Comparison of ENCODE assay signal across 20 cellular contexts in the genomic region with DNA sequence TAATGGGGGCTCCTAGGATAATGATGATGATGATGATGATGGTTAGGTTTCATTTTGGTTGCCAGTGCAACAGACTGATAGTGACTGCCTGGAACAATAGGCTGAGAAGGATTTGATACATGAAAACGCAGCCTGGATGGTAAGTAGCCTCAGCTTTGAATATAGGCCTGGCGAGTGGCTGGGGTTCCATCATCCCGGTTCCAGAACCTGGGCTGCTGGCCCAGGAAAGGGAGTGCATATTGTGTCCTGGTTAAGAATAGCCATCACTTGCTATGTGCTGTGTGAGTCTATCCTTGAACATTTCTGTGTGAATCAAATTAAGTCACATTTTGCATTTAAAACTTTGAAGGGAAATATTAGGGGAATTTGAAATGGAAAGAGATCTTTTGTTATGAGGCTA.
A peak's percentile ranks its signal among the peaks of the same experiment; 100 is the strongest.
DNase-seq lines count a peak whose midpoint lies in the region; ATAC-seq and TF ChIP-seq lines count a peak whose summit lies in the region.
"Had no signal": no experiment of that assay in that cellular context is flagged by ENCODE, and none has a peak within 500 bp of the region (broad histone marks: within the 10 kb centered on the region; RNA-seq: fewer than 3 reads in every experiment).

No MANE protein-coding gene starts in this region.

- DNase-seq in natural killer cell treated with Interleukin-12 subunit alpha and Interleukin-12 subunit beta and Interleukin-15 and Interleukin-18, amount 100 ng/mL, for 72 hours (ENCODE audit: low spot score): no peak
- DNase-seq in natural killer cell (no peak), memory B cell (ENCODE audit: low spot score in 2 of 2) (no peak), spleen (no peak)
- DNase-seq: CD4-positive, CD25-positive, alpha-beta regulatory T cell; DMS 273 treated with DMSO at 0.1 percent for 48 hours; GDM1; Kasumi-1; NCI-H1417; NCI-H1694 treated with DMSO at 0.1 percent for 48 hours; NCI-H446; NCI-H526 treated with DMSO at 0.1 percent for 48 hours; Peyer's patch had no signal

- peak overlapping the region; percentile 9; the same call in 1 of the 2 replicates for H3K9ac ChIP-seq in OCI-LY1 (ENCODE audit: low read length)

- 94 to 99% (median 96%) methylated on average over 3 of the region's 3 CpGs for WGBS in spleen, 5 donors

- no peak for TF ChIP-seq POLR2A in spleen (IDR thresholded peaks at IDR 0.05)

- peaks cover 80% of the 10 kb centered on the region for H3K79me2 ChIP-seq in OCI-LY1 (ENCODE audit: insufficient read depth, low read length)

- no peak overlapping the region for H3K4me3 Mint-ChIP-seq in natural killer cell treated with Interleukin-12 subunit alpha and Interleukin-12 subunit beta and Interleukin-15 and Interleukin-18, amount 100 ng/mL, for 72 hours
- H3K4me3 Mint-ChIP-seq in natural killer cell (no peak overlapping the region), memory B cell (no peak overlapping the region)
- peak overlapping the region; percentile 70 for H3K4me3 Mint-ChIP-seq in activated T-helper 17 cell treated with anti-CD3 and anti-CD28 coated beads, Interleukin-2, amount 50 U/mL, for 72 hours
- H3K4me3 Mint-ChIP-seq: GM23338 had no signal

- peaks cover 46 to 55% of the 10 kb centered on the region in 2 donors for H3K4me1 Mint-ChIP-seq in natural killer cell treated with Interleukin-12 subunit alpha and Interleukin-12 subunit beta and Interleukin-15 and Interleukin-18, amount 100 ng/mL, for 72 hours (ENCODE audit: low read depth in 2 of 2)
- peaks cover 49 to 54% of the 10 kb centered on the region in 2 donors for H3K4me1 Mint-ChIP-seq in natural killer cell
- peaks cover 71% of the 10 kb centered on the region for H3K4me1 Mint-ChIP-seq in activated T-helper 17 cell treated with anti-CD3 and anti-CD28 coated beads, Interleukin-2, amount 50 U/mL, for 72 hours
- H3K4me1 Mint-ChIP-seq in memory B cell: peaks cover 50% of the 10 kb centered on the region

- 0 out of 2 replicates have a peak, but pooled peaks cover 4% of the 10 kb centered on the region for H3F3A ChIP-seq in OCI-LY1 (ENCODE audit: insufficient read depth, low read length)

- no peaks in the 10 kb centered on the region for H4K20me1 ChIP-seq in OCI-LY1 (ENCODE audit: insufficient read depth, low read length)

- peak overlapping the region; percentile 57; the same call in 1 of the 2 replicates for H3K4me2 ChIP-seq in OCI-LY1 (ENCODE audit: low read length)
- H3K4me2 ChIP-seq: GM23338 had no signal

- H3K36me3 Mint-ChIP-seq in natural killer cell treated with Interleukin-12 subunit alpha and Interleukin-12 subunit beta and Interleukin-15 and Interleukin-18, amount 100 ng/mL, for 72 hours: peaks cover 5% of the 10 kb centered on the region
- H3K36me3 Mint-ChIP-seq in natural killer cell (peaks cover 8% of the 10 kb centered on the region), memory B cell (peaks cover 20% of the 10 kb centered on the region)
- H3K36me3 Mint-ChIP-seq in activated T-helper 17 cell treated with anti-CD3 and anti-CD28 coated beads, Interleukin-2, amount 50 U/mL, for 72 hours (ENCODE audit: low read depth): peaks cover 88% of the 10 kb centered on the region

- no peak for TF ChIP-seq CTCF in natural killer cell (IDR thresholded peaks at IDR 0.05)
- TF ChIP-seq CTCF in OCI-LY1 (IDR thresholded peaks at IDR 0.05; ENCODE audit: low read length): no peak
- no peak for TF ChIP-seq CTCF in spleen (IDR thresholded peaks at IDR 0.05 in 8 of 11, conservative IDR thresholded peaks at IDR 0.05 in 3 of 11)

- no peaks in the 10 kb centered on the region for H3K27me3 ChIP-seq in OCI-LY1 (ENCODE audit: insufficient read depth, low read length)
- no peaks in the 10 kb centered on the region for H3K27me3 ChIP-seq in spleen (replicated peaks in 1 of 7)
- H3K27me3 ChIP-seq: Peyer's patch had no signal

- intact Hi-C loops in natural killer cell (cut with micrococcal nuclease): no loop called here
- intact Hi-C loops in spleen (cut with DNase I; ENCODE audit: low total_unique reads): no loop called here

- H3K9me2 ChIP-seq in OCI-LY1 (ENCODE audit: low read depth, low read length): no peaks in the 10 kb centered on the region

- ATAC-seq in natural killer cell treated with Interleukin-12 subunit alpha and Interleukin-12 subunit beta and Interleukin-15 and Interleukin-18, amount 100 ng/mL, for 72 hours: no peak
- ATAC-seq in natural killer cell (no peak), memory B cell (ENCODE audit: low read depth) (no peak), GM19328 (IDR thresholded peaks at IDR 0.05; ENCODE audit: unreplicated experiment) (no peak), GM19452 (IDR thresholded peaks at IDR 0.05; ENCODE audit: unreplicated experiment) (no peak)
- ATAC-seq in activated T-helper 17 cell treated with anti-CD3 and anti-CD28 coated beads, Interleukin-2, amount 50 U/mL, for 72 hours (replicated peaks): no peak
- ATAC-seq: GM23338, SK-N-SH treated with all-trans-retinoic acid at 6 μM for 48 hours had no signal

- H3K27me3 Mint-ChIP-seq in natural killer cell treated with Interleukin-12 subunit alpha and Interleukin-12 subunit beta and Interleukin-15 and Interleukin-18, amount 100 ng/mL, for 72 hours: no peaks in the 10 kb centered on the region
- no peaks in the 10 kb centered on the region for H3K27me3 Mint-ChIP-seq in natural killer cell (ENCODE audit: low read depth in 2 of 2)
- H3K27me3 Mint-ChIP-seq in activated T-helper 17 cell treated with anti-CD3 and anti-CD28 coated beads, Interleukin-2, amount 50 U/mL, for 72 hours: no peaks in the 10 kb centered on the region
- no peaks in the 10 kb centered on the region for H3K27me3 Mint-ChIP-seq in memory B cell
- H3K27me3 Mint-ChIP-seq: CD4-positive, CD25-positive, alpha-beta regulatory T cell had no signal

- H3K27ac ChIP-seq in OCI-LY1 (ENCODE audit: low read depth, low read length, poor library complexity, severe bottlenecking): peak overlapping the region; percentile 96
- no peak overlapping the region for H3K27ac ChIP-seq in spleen
- H3K27ac ChIP-seq: Peyer's patch had no signal

- no peaks in the 10 kb centered on the region for H3K9me3 ChIP-seq in OCI-LY1 (ENCODE audit: low read length)
- H3K9me3 ChIP-seq in spleen: no peaks in the 10 kb centered on the region
- H3K9me3 ChIP-seq: HAP-1, Peyer's patch had no signal

- H3K9me3 Mint-ChIP-seq in natural killer cell treated with Interleukin-12 subunit alpha and Interleukin-12 subunit beta and Interleukin-15 and Interleukin-18, amount 100 ng/mL, for 72 hours: no peaks in the 10 kb centered on the region
- H3K9me3 Mint-ChIP-seq in natural killer cell (no peaks in the 10 kb centered on the region), memory B cell (no peaks in the 10 kb centered on the region)
- no peaks in the 10 kb centered on the region for H3K9me3 Mint-ChIP-seq in activated T-helper 17 cell treated with anti-CD3 and anti-CD28 coated beads, Interleukin-2, amount 50 U/mL, for 72 hours
- H3K9me3 Mint-ChIP-seq: CD4-positive, CD25-positive, alpha-beta regulatory T cell; GM23338 had no signal

- H3K4me3 ChIP-seq in OCI-LY1 (ENCODE audit: low read depth, low read length, poor library complexity, severe bottlenecking) (peak overlapping the region; percentile 49), spleen (no peak overlapping the region)
- H3K4me3 ChIP-seq: GM23338, HAP-1, Peyer's patch had no signal

- H2AFZ ChIP-seq in OCI-LY1 (ENCODE audit: low read length): no peak overlapping the region
- H2AFZ ChIP-seq: GM23338 had no signal

- peak overlapping the region; percentile 37 to 38 for H3K27ac Mint-ChIP-seq in natural killer cell treated with Interleukin-12 subunit alpha and Interleukin-12 subunit beta and Interleukin-15 and Interleukin-18, amount 100 ng/mL, for 72 hours
- H3K27ac Mint-ChIP-seq in natural killer cell: peak overlapping the region in 1 of 2 donors; percentile 30
- H3K27ac Mint-ChIP-seq in activated T-helper 17 cell treated with anti-CD3 and anti-CD28 coated beads, Interleukin-2, amount 50 U/mL, for 72 hours: peak overlapping the region; percentile 39
- H3K27ac Mint-ChIP-seq in memory B cell: peak overlapping the region; percentile 78
- H3K27ac Mint-ChIP-seq: GM23338 had no signal

- peaks cover 51% of the 10 kb centered on the region; the same call in 1 of the 2 replicates for H3K36me3 ChIP-seq in OCI-LY1 (ENCODE audit: insufficient read depth, low read length)
- H3K36me3 ChIP-seq in spleen: peaks cover 0 to 51% (median 21%) of the 10 kb centered on the region in 6 donors

- H3K4me1 ChIP-seq in OCI-LY1 (ENCODE audit: insufficient read depth, low read length, severe bottlenecking) (peaks cover 100% of the 10 kb centered on the region), spleen (peaks cover 33 to 84% (median 52%) of the 10 kb centered on the region in 6 donors)
